Comparison of ENCODE assay signal across 23 cellular contexts in the genomic region with DNA sequence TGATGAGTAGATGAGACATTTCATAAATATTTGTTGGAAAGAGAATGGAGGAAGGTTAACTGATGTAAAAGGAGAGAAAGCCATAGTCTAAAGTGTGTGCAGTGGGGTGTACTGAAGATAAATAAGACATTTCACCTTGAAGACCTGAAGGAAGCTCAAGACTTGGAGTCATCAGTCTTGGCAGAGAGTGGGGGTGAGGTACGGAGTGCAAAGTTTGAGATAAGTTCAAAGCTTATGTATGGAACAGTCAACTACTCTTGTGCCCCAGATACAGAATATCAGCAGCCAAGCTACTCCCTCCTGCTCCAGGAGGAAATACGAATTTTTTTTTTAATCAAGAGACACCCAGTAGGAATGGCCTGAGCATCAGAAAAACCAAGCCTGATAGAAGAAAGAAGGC. TPM values are rescaled to one million over a fixed set of nuclear protein-coding genes. Genes with fewer than 3 reads are reported as not detected.
A peak's percentile ranks its signal among the peaks of the same experiment; 100 is the strongest.
DNase-seq lines count a peak whose midpoint lies in the region; ATAC-seq, FAIRE-seq and TF ChIP-seq lines count a peak whose summit lies in the region.
"Had no signal": no experiment of that assay in that cellular context is flagged by ENCODE, and none has a peak within 500 bp of the region (broad histone marks: within the 10 kb centered on the region; RNA-seq: fewer than 3 reads in every experiment).

No MANE protein-coding gene starts in this region.

- no peaks in the 10 kb centered on the region for H3K79me2 ChIP-seq in GM12878 (ENCODE audit: control insufficient read depth, insufficient read depth, low read length)

- no peak overlapping the region for H3K4me3 ChIP-seq in GM12878
- H3K4me3 ChIP-seq: A549; BLaER1 treated with 17β-estradiol and CSF1 and Interleukin-3, amounts not matched to agents 10 nM and 100 nM had no signal

- H3K4me1 Mint-ChIP-seq in activated naive CD8-positive, alpha-beta T cell (ENCODE audit: low read depth) = peaks cover 31% of the 10 kb centered on the region
- H3K4me1 Mint-ChIP-seq in activated naive CD8-positive, alpha-beta T cell treated with anti-CD3 and anti-CD28 coated beads for 36 hours = peaks cover 12% of the 10 kb centered on the region

- RAD21 ChIA-PET in GM12878 (lab: Charles Lee; ENCODE audit: unreplicated experiment) = no interaction called here

- H3K4me2 ChIP-seq in GM12878 (ENCODE audit: control insufficient read depth, insufficient read depth) = no peak overlapping the region
- H3K4me2 ChIP-seq: A549; BLaER1 treated with 17β-estradiol and CSF1 and Interleukin-3, amounts not matched to agents 10 nM and 100 nM had no signal

- TF ChIP-seq RAD21 in GM12878 (IDR thresholded peaks at IDR 0.05; ENCODE audit: insufficient read depth, low read depth, low read length) = no peak

- POLR2A ChIA-PET in GM12878 (lab: Charles Lee) = interaction anchor here (0.7 to 0.9 kb wide), 2 partner anchors 10 to 12 kb away, joined by 3 read pairs; no protein-coding TSS in a partner anchor

- peaks cover 11% of the 10 kb centered on the region for H3K36me3 Mint-ChIP-seq in activated naive CD8-positive, alpha-beta T cell
- H3K36me3 Mint-ChIP-seq in activated naive CD8-positive, alpha-beta T cell treated with anti-CD3 and anti-CD28 coated beads for 36 hours = peaks cover 17% of the 10 kb centered on the region

- H3K9ac ChIP-seq in GM12878 (ENCODE audit: control insufficient read depth, insufficient read depth, low read length) = no peak overlapping the region
- H3K9ac ChIP-seq: BLaER1 treated with 17β-estradiol and CSF1 and Interleukin-3, amounts not matched to agents 10 nM and 100 nM had no signal

- peak overlapping the region; percentile 10 for H3K27ac Mint-ChIP-seq in activated naive CD8-positive, alpha-beta T cell
- H3K27ac Mint-ChIP-seq in activated naive CD8-positive, alpha-beta T cell treated with anti-CD3 and anti-CD28 coated beads for 36 hours = no peak overlapping the region
- H3K27ac Mint-ChIP-seq: B cell; CD4-positive, alpha-beta T cell; CD8-positive, alpha-beta T cell had no signal

- H3K4me1 ChIP-seq in GM12878 (ENCODE audit: control insufficient read depth, insufficient read depth, low read length) = peaks cover 2% of the 10 kb centered on the region; the same call in 1 of the 2 replicates
- H3K4me1 ChIP-seq: A549; BLaER1 treated with 17β-estradiol and CSF1 and Interleukin-3, amounts not matched to agents 10 nM and 100 nM had no signal

- no peak overlapping the region for H3K27ac ChIP-seq in GM12878 (ENCODE audit: control insufficient read depth, insufficient read depth)
- H3K27ac ChIP-seq: 22Rv1; A549; BLaER1 treated with 17β-estradiol and CSF1 and Interleukin-3, amounts not matched to agents 10 nM and 100 nM; C4-2B had no signal

- no peak for DNase-seq in activated naive CD8-positive, alpha-beta T cell treated with anti-CD3 and anti-CD28 coated beads for 36 hours
- no peak for DNase-seq in GM12878 (ENCODE audit: low read depth, low spot score)
- DNase-seq in NCI-H1105 (lab: John Stamatoyannopoulos, UW) = no peak
- DNase-seq: AML-193; Caco-2; Calu3; CD4-positive, alpha-beta T cell; CD8-positive, alpha-beta T cell; DMS79 treated with DMSO at 0.1 percent for 48 hours; GF-D8 had no signal

- no peaks in the 10 kb centered on the region for H3K36me3 ChIP-seq in GM12878 (ENCODE audit: control insufficient read depth in 2 of 2, insufficient read depth in 2 of 2, low read length in 1 of 2)

- SMC1A ChIA-PET in GM12878 (lab: Charles Lee; ENCODE audit: uncharacterized antibody, unreplicated experiment) = interaction anchor here (0.7 to 4.1 kb wide), 7 partner anchors 12 to 427 kb away, joined by 3 to 38 read pairs (median 4); no protein-coding TSS in a partner anchor

- no peak overlapping the region for H2AFZ ChIP-seq in GM12878 (ENCODE audit: control insufficient read depth, low read depth, low read length)

- in situ Hi-C loops in GM12878 (cut with MboI) = no loop called here

- ATAC-seq in GM12878 = no peak
- ATAC-seq in esophagus mucosa = peak; percentile 23
- ATAC-seq in GM18858 (IDR thresholded peaks at IDR 0.05; ENCODE audit: unreplicated experiment) = no peak
- ATAC-seq: A549; CD8-positive, alpha-beta T cell had no signal

- no TSS peak for BruUV-seq in GM12878 (replicated peaks; lab: Mats Ljungman, UMichigan)

- peaks cover 15% of the 10 kb centered on the region for H3K9me3 Mint-ChIP-seq in activated naive CD8-positive, alpha-beta T cell (ENCODE audit: low read depth)
- H3K9me3 Mint-ChIP-seq in activated naive CD8-positive, alpha-beta T cell treated with anti-CD3 and anti-CD28 coated beads for 36 hours = peaks cover 20% of the 10 kb centered on the region

- peak; percentile 38 for FAIRE-seq in GM12878 (lab: Jason Lieb, UNC)
- FAIRE-seq: A549, D721Med, G401.6, GM12892, GM18507, GM19239 had no signal

- CTCF ChIA-PET in GM12878 (lab: Yijun Ruan, JAX) = interaction anchor here (0.7 to 1.1 kb wide), 2 partner anchors 168 to 182 kb away, joined by 3 read pairs; no protein-coding TSS in a partner anchor

- no peak for TF ChIP-seq EP300 in GM12878 (IDR thresholded peaks at IDR 0.05; ENCODE audit: borderline replicate concordance in 1 of 2, control insufficient read depth in 1 of 2, low read depth in 2 of 2, low read length in 2 of 2)

- no peak for TF ChIP-seq CTCF in GM12878 (IDR thresholded peaks at IDR 0.05 in 2 of 3, conservative IDR thresholded peaks at IDR 0.05 in 1 of 3; ENCODE audit: control insufficient read depth in 2 of 3, extremely low read depth in 1 of 3, insufficient read depth in 1 of 3, low read depth in 3 of 3, low read length in 3 of 3)

- H3K27me3 ChIP-seq in GM12878 (replicated peaks in 1 of 2; ENCODE audit: control insufficient read depth in 2 of 2, insufficient read depth in 2 of 2, low read length in 1 of 2) = no peaks in the 10 kb centered on the region
- H3K27me3 ChIP-seq: BLaER1 treated with 17β-estradiol and CSF1 and Interleukin-3, amounts not matched to agents 10 nM and 100 nM had no signal

- H3K4me3 Mint-ChIP-seq in activated naive CD8-positive, alpha-beta T cell = no peak overlapping the region
- H3K4me3 Mint-ChIP-seq in activated naive CD8-positive, alpha-beta T cell treated with anti-CD3 and anti-CD28 coated beads for 36 hours = no peak overlapping the region
- H3K4me3 Mint-ChIP-seq: B cell; CD4-positive, alpha-beta T cell; CD8-positive, alpha-beta T cell had no signal

- H3K27me3 Mint-ChIP-seq in activated naive CD8-positive, alpha-beta T cell = no peaks in the 10 kb centered on the region
- no peaks in the 10 kb centered on the region for H3K27me3 Mint-ChIP-seq in activated naive CD8-positive, alpha-beta T cell treated with anti-CD3 and anti-CD28 coated beads for 36 hours
- H3K27me3 Mint-ChIP-seq: B cell; CD4-positive, alpha-beta T cell had no signal

- no peaks in the 10 kb centered on the region for H4K20me1 ChIP-seq in GM12878 (ENCODE audit: control insufficient read depth, insufficient read depth)
- H4K20me1 ChIP-seq: BLaER1 treated with 17β-estradiol and CSF1 and Interleukin-3, amounts not matched to agents 10 nM and 100 nM had no signal

- intact Hi-C loops in GM12878 (cut with micrococcal nuclease; ENCODE audit: unreplicated experiment) = no loop called here

- H3K9me3 ChIP-seq in GM12878 (replicated peaks; ENCODE audit: control insufficient read depth, insufficient read depth, low read length) = peaks cover 3% of the 10 kb centered on the region

- 89% methylated on average over 2 of the region's 2 CpGs for WGBS in GM12878 (ENCODE audit: insufficient coverage, insufficient replicate concordance, low lambda C conversion rate, missing lambda C conversion rate)

- no peak for TF ChIP-seq POLR2A in GM12878 (IDR thresholded peaks at IDR 0.05; ENCODE audit: low read depth, low read length)

TF ChIP-seq in GM12878, 131 proteins besides CTCF, POLR2A, EP300 and RAD21:
- TF ChIP-seq RELA (IDR thresholded peaks at IDR 0.05; ENCODE audit: borderline replicate concordance, partially characterized antibody) (no peak), SIN3A (IDR thresholded peaks at IDR 0.05; ENCODE audit: low read depth, low read length) (0 out of 2 replicates have a peak, but pooled peaks have one; percentile 36)

RNA-seq across cellular contexts. Expression of a gene that starts 30.3 kb away (rescaled TPM):
- 10 to 100 TPM; 14.5 to 15.7 TPM for total RNA-seq in activated naive CD8-positive, alpha-beta T cell treated with anti-CD3 and anti-CD28 coated beads for 36 hours
- total RNA-seq in GM12878 (2013; cell fraction: nucleolus; rRNA removed) = 35.7 and 37.8 TPM in 2 replicates
- total RNA-seq in GM12878 (2014; rRNA removed) = 7.9 and 12.6 TPM in 2 replicates
- total RNA-seq in GM12878 (2014; rRNA removed; fragmentation: Illumina TruSeq; extraction: Trizol) = 8.3 and 11.6 TPM in 2 replicates
- total RNA-seq in GM12878 (2021) = 10.4 and 12.6 TPM in 2 replicates
- 3.2 TPM for polyA plus RNA-seq in GM12878 (2011; ENCODE audit: low read depth)
- polyA plus RNA-seq in GM12878 (2011; rRNA removed) = 12.9 and 19.0 TPM in 2 replicates
- polyA plus RNA-seq in GM12878 (2011; cell fraction: cytosol; rRNA removed) = 6.1 and 6.5 TPM in 2 replicates
- polyA plus RNA-seq in GM12878 (2011; cell fraction: nucleus; rRNA removed) = 7.3 and 9.0 TPM in 2 replicates
- polyA plus RNA-seq in GM12878 (2012) = 4.9 and 7.1 TPM in 2 replicates
- 7.6 and 9.7 TPM in 2 replicates for polyA plus RNA-seq in GM12878 (2014; fragmentation: Illumina TruSeq; extraction: Trizol)
- polyA plus RNA-seq in GM12878 (2014; fragmentation: Nextera tagmentation; extraction: Ambion mirVana) = 1 to 10 TPM; 2.3 to 3.6 TPM
- polyA plus RNA-seq in GM12878 (2014; rRNA removed) = 6.5 and 7.0 TPM in 2 replicates
- polyA plus RNA-seq in GM12878 (2016; fragmentation: Nextera tagmentation; extraction: Ambion mirVana) = 10 to 100 TPM; 12.5 to 14.0 TPM
- polyA minus RNA-seq in GM12878 (2011; rRNA and poly(A)+ RNA removed) = 22.3 and 31.5 TPM in 2 replicates
- polyA minus RNA-seq in GM12878 (2011; cell fraction: cytosol; rRNA and poly(A)+ RNA removed) = 7.4 and 10.7 TPM in 2 replicates
- 33.4 and 44.8 TPM in 2 replicates for polyA minus RNA-seq in GM12878 (2011; cell fraction: nucleus; rRNA and poly(A)+ RNA removed)
- 3.8 TPM for total RNA-seq in esophagus mucosa
